10 cellular contexts compared by ENCODE assay signal in the genomic region with DNA sequence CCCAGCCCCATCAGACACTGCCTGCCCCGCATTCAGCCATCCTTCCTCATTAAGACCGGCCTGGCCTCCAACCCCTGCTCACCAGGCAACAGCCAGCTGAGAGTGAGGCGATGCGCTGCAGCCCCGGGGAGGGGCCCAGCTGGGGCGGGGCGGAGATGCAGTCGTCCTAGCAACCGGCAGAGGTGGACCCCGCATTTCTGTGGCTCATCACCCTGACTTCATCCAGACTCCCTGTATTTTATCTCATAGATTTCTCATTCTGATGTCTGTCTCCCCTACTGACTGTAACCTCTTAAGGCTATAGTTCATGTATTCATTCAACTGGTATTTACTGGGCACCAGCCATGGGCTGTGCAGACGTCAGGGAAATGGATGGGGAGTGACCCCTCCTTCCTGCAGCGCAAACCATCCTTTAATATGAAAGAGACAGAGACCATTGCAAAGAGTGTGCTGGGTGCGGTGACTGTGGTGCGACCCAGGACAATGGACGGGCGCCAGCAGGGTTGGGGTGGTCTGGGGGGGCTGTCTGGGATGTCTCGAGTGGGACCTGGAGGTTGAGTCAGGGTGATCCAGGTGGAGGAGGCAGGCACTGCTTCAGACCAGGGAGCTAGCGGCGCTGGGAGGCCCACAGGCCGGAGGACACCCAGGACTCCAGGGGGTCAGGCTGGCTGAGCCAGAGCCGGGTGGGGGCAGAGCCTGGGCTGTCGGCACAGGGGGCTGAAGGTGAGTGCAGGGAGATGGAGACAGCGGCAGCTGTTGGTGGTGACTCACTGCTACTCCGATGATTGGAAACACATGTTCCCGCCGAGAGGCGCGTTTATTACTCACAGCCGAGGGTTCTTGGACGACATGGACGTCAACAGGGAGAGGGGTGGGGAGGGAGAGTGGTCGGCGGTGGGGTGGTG. TPM values are rescaled to one million over a fixed set of nuclear protein-coding genes. Genes with fewer than 3 reads are reported as not detected.
DNase-seq lines count a peak whose midpoint lies in the region; ATAC-seq and TF ChIP-seq lines count a peak whose summit lies in the region.
"Had no signal": no experiment of that assay in that cellular context is flagged by ENCODE, and none has a peak within 500 bp of the region (broad histone marks: within the 10 kb centered on the region; RNA-seq: fewer than 3 reads in every experiment).

No MANE protein-coding gene starts in this region.

- H3K4me1 ChIP-seq in SJCRH30 (peaks cover 57% of the 10 kb centered on the region), foreskin keratinocyte (peaks cover 21% of the 10 kb centered on the region), gastrocnemius medialis (peaks cover 28 to 29% of the 10 kb centered on the region in 2 donors), endodermal cell (ENCODE audit: control insufficient read depth, insufficient read depth, low read length) (no peaks in the 10 kb centered on the region)

- TF ChIP-seq POLR2A in gastrocnemius medialis (IDR thresholded peaks at IDR 0.05) = no peak

- ATAC-seq in foreskin keratinocyte (peak; percentile 41), gastrocnemius medialis (peak; percentile 42 to 57)

- H3K9me3 ChIP-seq in SJCRH30 (replicated peaks) = no peaks in the 10 kb centered on the region
- no peaks in the 10 kb centered on the region for H3K9me3 ChIP-seq in gastrocnemius medialis
- no peaks in the 10 kb centered on the region for H3K9me3 ChIP-seq in endodermal cell (ENCODE audit: control insufficient read depth, low read length)

- peaks cover 2% of the 10 kb centered on the region for H3K27me3 Mint-ChIP-seq in endodermal cell (ENCODE audit: insufficient read depth)

- H3K9me3 Mint-ChIP-seq in endodermal cell = no peaks in the 10 kb centered on the region
- H3K9me3 Mint-ChIP-seq: immature natural killer cell had no signal

- H3K4me3 ChIP-seq in SJCRH30 (peak overlapping the region; percentile 39), gastrocnemius medialis (no peak overlapping the region), endodermal cell (ENCODE audit: low read length) (no peak overlapping the region)

- 87 to 94% methylated on average over 18 to 33 of the region's 33 CpGs for WGBS in endodermal cell (ENCODE audit: insufficient coverage in 1 of 2, insufficient read length in 1 of 2), 2 experiments

- in situ Hi-C loops in gastrocnemius medialis (cut with MboI; ENCODE audit: low sequenced_read_pairs in 4 of 4) = no loop called here

- H3K9ac ChIP-seq in endodermal cell (ENCODE audit: extremely low read depth, low read length, poor library complexity, severe bottlenecking) = no peak overlapping the region

- H3K36me3 ChIP-seq in SJCRH30 (no peaks in the 10 kb centered on the region), gastrocnemius medialis (no peaks in the 10 kb centered on the region), endodermal cell (ENCODE audit: control insufficient read depth, insufficient read depth, low read length) (no peaks in the 10 kb centered on the region)

- no peaks in the 10 kb centered on the region for H3K27me3 ChIP-seq in SJCRH30
- H3K27me3 ChIP-seq in foreskin keratinocyte = no peaks in the 10 kb centered on the region
- H3K27me3 ChIP-seq in gastrocnemius medialis = no peaks in the 10 kb centered on the region
- no peaks in the 10 kb centered on the region for H3K27me3 ChIP-seq in endodermal cell (ENCODE audit: control insufficient read depth, insufficient read depth, low read length, poor library complexity, severe bottlenecking)

- no peak overlapping the region for H3K4me3 Mint-ChIP-seq in endodermal cell
- H3K4me3 Mint-ChIP-seq: immature natural killer cell had no signal

- peaks cover 4% of the 10 kb centered on the region for H3K4me1 Mint-ChIP-seq in endodermal cell

- H3K27ac ChIP-seq in SJCRH30 (peak overlapping the region; percentile 78), foreskin keratinocyte (no peak overlapping the region), gastrocnemius medialis (peak overlapping the region; percentile 70 to 82 (median 82)), endodermal cell (ENCODE audit: low read depth, low read length) (no peak overlapping the region)

- no peak overlapping the region for H3K27ac Mint-ChIP-seq in endodermal cell
- H3K27ac Mint-ChIP-seq: immature natural killer cell had no signal

- no peaks in the 10 kb centered on the region for H3K36me3 Mint-ChIP-seq in endodermal cell (ENCODE audit: low read depth)
- H3K36me3 Mint-ChIP-seq: immature natural killer cell had no signal

- DNase-seq in ELF-1 (ENCODE audit: low read depth, low spot score) = peak; percentile 44
- DNase-seq in SJCRH30 = peak; percentile 98 to 99
- DNase-seq in foreskin keratinocyte = peak in 1 of 2 donors; percentile 63
- DNase-seq in gastrocnemius medialis = peak; percentile 63 to 71
- DNase-seq in NCI-H187 (lab: John Stamatoyannopoulos, UW) = no peak
- DNase-seq in cortex of kidney (lab: John Stamatoyannopoulos, UW) = no peak
- DNase-seq in endodermal cell = no peak
- DNase-seq in NCI-H748 treated with DMSO at 0.1 percent for 48 hours (lab: John Stamatoyannopoulos, UW) = no peak
- DNase-seq: immature natural killer cell, KBM-7 had no signal

- intact Hi-C loops in gastrocnemius medialis (cut with DNase I; ENCODE audit: low total_unique reads) = no loop called here

- TF ChIP-seq CTCF in foreskin keratinocyte (conservative IDR thresholded peaks at IDR 0.05) (no peak), gastrocnemius medialis (IDR thresholded peaks at IDR 0.05 in 4 of 5, conservative IDR thresholded peaks at IDR 0.05 in 1 of 5) (no peak), endodermal cell (conservative IDR thresholded peaks at IDR 0.05) (no peak)

RNA-seq across cellular contexts. Expression of a gene that starts 10.5 kb away (rescaled TPM):
- total RNA-seq in SJCRH30 (2014; rRNA removed; shearing (Covaris generic)) = 65.6 and 66.9 TPM in 2 replicates
- 7.5 and 11.2 TPM in 2 replicates for total RNA-seq in foreskin keratinocyte
- polyA plus RNA-seq in foreskin keratinocyte = 6.3 and 8.3 TPM in 2 replicates
- total RNA-seq in gastrocnemius medialis = 10 to 100 TPM; 20.4 to 28.7 (median 27.0) TPM
- 10 to 100 TPM; 36.9 to 42.7 TPM for total RNA-seq in endodermal cell
- polyA plus RNA-seq in endodermal cell (2013, experiment 1 of 2) = 61.1 TPM
- 60.7 TPM for polyA plus RNA-seq in endodermal cell (2013, experiment 2 of 2)

RNA-seq across cellular contexts. Expression of a gene that starts 32.7 kb away (rescaled TPM):
- 1.3 TPM in 2 replicates for total RNA-seq in SJCRH30 (2014; rRNA removed; shearing (Covaris generic))
- 0.04 TPM in 1 of 2 replicates, not detected in the other for total RNA-seq in foreskin keratinocyte
- polyA plus RNA-seq in foreskin keratinocyte = not detected in 2 replicates
- under 1 TPM in 1 of 4 donors, not detected in 3; 0.16 TPM for total RNA-seq in gastrocnemius medialis
- 1 to 10 TPM in 1 of 2 donors, under 1 TPM in 1; 0.97 to 2.2 TPM for total RNA-seq in endodermal cell
- polyA plus RNA-seq in endodermal cell (2013, experiment 1 of 2) = 0.43 TPM
- 0.37 TPM for polyA plus RNA-seq in endodermal cell (2013, experiment 2 of 2)
- polyA plus RNA-seq: immature natural killer cell had no signal

RNA-seq across cellular contexts. Expression of a gene that starts 44.1 kb away (rescaled TPM):
- total RNA-seq in SJCRH30 (2014; rRNA removed; shearing (Covaris generic)) = 140 and 142 TPM in 2 replicates
- total RNA-seq in foreskin keratinocyte (339 and 389 TPM in 2 replicates), gastrocnemius medialis (10 to 100 TPM; 15.0 to 45.9 (median 23.0) TPM), endodermal cell (10 to 100 TPM; 23.3 to 71.4 TPM)
- polyA plus RNA-seq in foreskin keratinocyte = 375 and 407 TPM in 2 replicates
- 51.4 TPM for polyA plus RNA-seq in endodermal cell (2013, experiment 1 of 2)
- polyA plus RNA-seq in endodermal cell (2013, experiment 2 of 2) = 47.9 TPM

Comparison
In these comparisons a context has a peak if more than half of its experiments do, and no peak if none do; other contexts are left out.
1. DNase-seq: peak in ELF-1 (single experiment), SJCRH30 (2 of 2) and gastrocnemius medialis (2 of 2); none in NCI-H187 (0 of 2), cortex of kidney (single experiment), endodermal cell (single experiment) and NCI-H748 treated with DMSO at 0.1 percent for 48 hours (single experiment).
2. H3K27ac ChIP-seq: peak in SJCRH30 (single experiment) and gastrocnemius medialis (4 of 4); none in foreskin keratinocyte (single experiment) and endodermal cell (single experiment).